12 cellular contexts compared by ENCODE assay signal in the genomic region with DNA sequence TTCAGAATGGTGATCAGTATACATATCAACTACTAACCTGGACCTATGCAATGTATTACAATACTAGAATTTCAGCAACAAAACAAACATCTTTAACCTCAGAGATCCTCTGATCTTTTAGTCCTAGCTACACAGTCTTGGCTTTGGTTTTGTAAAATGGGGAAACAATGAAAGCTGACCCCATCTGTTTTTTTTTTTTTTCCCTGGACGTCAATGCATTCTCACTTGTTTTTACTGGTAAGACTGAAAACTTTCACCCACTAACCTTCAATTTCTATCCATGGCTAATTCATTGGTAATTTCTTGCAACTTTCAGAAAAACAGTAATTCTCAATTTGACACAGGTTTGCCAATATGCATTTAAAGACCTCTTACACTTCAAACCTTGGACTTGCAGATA. TPM values are rescaled to one million over a fixed set of nuclear protein-coding genes. Genes with fewer than 3 reads are reported as not detected.
DNase-seq lines count a peak whose midpoint lies in the region; ATAC-seq and TF ChIP-seq lines count a peak whose summit lies in the region.
"Had no signal": no experiment of that assay in that cellular context is flagged by ENCODE, and none has a peak within 500 bp of the region (broad histone marks: within the 10 kb centered on the region; RNA-seq: fewer than 3 reads in every experiment).

No MANE protein-coding gene starts in this region.

- no peaks in the 10 kb centered on the region for H3K27me3 Mint-ChIP-seq in MCF 10A (ENCODE audit: insufficient read depth, unreplicated experiment)
- peaks cover 61% of the 10 kb centered on the region for H3K27me3 Mint-ChIP-seq in activated CD8-positive, alpha-beta T cell treated with anti-CD3 and anti-CD28 coated beads for 36 hours

- peak overlapping the region; percentile 93 for H3K4me2 ChIP-seq in smooth muscle cell

- H3K36me3 ChIP-seq in iPS-18a (ENCODE audit: control insufficient read depth, low read depth, low read length), result peaks cover 5% of the 10 kb centered on the region
- no peaks in the 10 kb centered on the region for H3K36me3 ChIP-seq in smooth muscle cell (ENCODE audit: low read depth)

- intact Hi-C loops in MCF 10A (cut with micrococcal nuclease), result no loop called here
- intact Hi-C loops in activated CD8-positive, alpha-beta T cell treated with anti-CD3 and anti-CD28 coated beads for 36 hours (cut with micrococcal nuclease), result no loop called here

- peaks cover 7% of the 10 kb centered on the region for H3F3A ChIP-seq in smooth muscle cell (ENCODE audit: low read depth)

- peak overlapping the region; percentile 80 for H3K4me3 Mint-ChIP-seq in MCF 10A (ENCODE audit: unreplicated experiment)
- H3K4me3 Mint-ChIP-seq in activated CD8-positive, alpha-beta T cell treated with anti-CD3 and anti-CD28 coated beads for 36 hours, result no peak overlapping the region
- H3K4me3 Mint-ChIP-seq: CD8-positive, alpha-beta T cell; stimulated activated effector memory CD8-positive, alpha-beta T cell treated with anti-CD3 and anti-CD28 coated beads, Interleukin-12 subunit alpha, Interleukin-12 subunit beta, amount 100 ng/mL, for 72 hours had no signal

- no peaks in the 10 kb centered on the region for H3K9me3 ChIP-seq in iPS-18a (ENCODE audit: control insufficient read depth, low read depth, low read length)
- no peaks in the 10 kb centered on the region for H3K9me3 ChIP-seq in smooth muscle cell (replicated peaks; ENCODE audit: low read depth)

- no peak for DNase-seq in HEK293T (ENCODE audit: extremely low spot score)
- no peak for DNase-seq in MCF 10A (ENCODE audit: unreplicated experiment)
- no peak for DNase-seq in smooth muscle cell (lab: John Stamatoyannopoulos, UW; ENCODE audit: unreplicated experiment)
- no peak for DNase-seq in activated CD8-positive, alpha-beta T cell treated with anti-CD3 and anti-CD28 coated beads for 36 hours
- no peak for DNase-seq in activated CD8-positive, alpha-beta memory T cell treated with anti-CD3 and anti-CD28 coated beads, Interleukin-2, amount 50 U/mL, for 4 hours
- DNase-seq in dermis blood vessel endothelial cell, result no peak
- DNase-seq: activated T-cell treated with anti-CD3 and anti-CD28 coated beads, Interleukin-2, amount 50 U/mL, for 1 hour; amygdala; CD8-positive, alpha-beta T cell had no signal

- H3K27me3 ChIP-seq in iPS-18a (ENCODE audit: control insufficient read depth, insufficient read depth, low read length) (peaks cover 11% of the 10 kb centered on the region), smooth muscle cell (ENCODE audit: low read depth) (no peaks in the 10 kb centered on the region)

- H3K4me1 Mint-ChIP-seq in MCF 10A (ENCODE audit: insufficient read depth, unreplicated experiment), result peaks cover 45% of the 10 kb centered on the region
- peaks cover 16% of the 10 kb centered on the region for H3K4me1 Mint-ChIP-seq in activated CD8-positive, alpha-beta T cell treated with anti-CD3 and anti-CD28 coated beads for 36 hours (ENCODE audit: low read depth)

- H3K4me1 ChIP-seq in iPS-18a (ENCODE audit: control insufficient read depth, low read depth, low read length) (peaks cover 20% of the 10 kb centered on the region), smooth muscle cell (ENCODE audit: low read depth) (peaks cover 15% of the 10 kb centered on the region)

- H3K9ac ChIP-seq in iPS-18a (ENCODE audit: low read length), result no peak overlapping the region
- H3K9ac ChIP-seq in smooth muscle cell (ENCODE audit: low read depth), result no peak overlapping the region

- H3K79me2 ChIP-seq in smooth muscle cell (ENCODE audit: low read depth), result peaks cover 59% of the 10 kb centered on the region

- no peak for ATAC-seq in activated CD8-positive, alpha-beta T cell treated with anti-CD3 and anti-CD28 coated beads for 36 hours
- no peak for ATAC-seq in GM21737 (IDR thresholded peaks at IDR 0.05; ENCODE audit: unreplicated experiment)
- ATAC-seq: CD8-positive, alpha-beta T cell; stimulated activated effector memory CD8-positive, alpha-beta T cell treated with anti-CD3 and anti-CD28 coated beads, Interleukin-12 subunit alpha, Interleukin-12 subunit beta, amount 100 ng/mL, for 72 hours had no signal

- H3K36me3 Mint-ChIP-seq in MCF 10A (ENCODE audit: insufficient read depth, unreplicated experiment), result no peaks in the 10 kb centered on the region
- no peaks in the 10 kb centered on the region for H3K36me3 Mint-ChIP-seq in activated CD8-positive, alpha-beta T cell treated with anti-CD3 and anti-CD28 coated beads for 36 hours (ENCODE audit: low read depth)
- H3K36me3 Mint-ChIP-seq: stimulated activated effector memory CD8-positive, alpha-beta T cell treated with anti-CD3 and anti-CD28 coated beads, Interleukin-12 subunit alpha, Interleukin-12 subunit beta, amount 100 ng/mL, for 72 hours had no signal

- H3K9me3 Mint-ChIP-seq in MCF 10A (ENCODE audit: unreplicated experiment), result no peaks in the 10 kb centered on the region
- H3K9me3 Mint-ChIP-seq in activated CD8-positive, alpha-beta T cell treated with anti-CD3 and anti-CD28 coated beads for 36 hours, result no peaks in the 10 kb centered on the region
- H3K9me3 Mint-ChIP-seq: CD8-positive, alpha-beta T cell; stimulated activated effector memory CD8-positive, alpha-beta T cell treated with anti-CD3 and anti-CD28 coated beads, Interleukin-12 subunit alpha, Interleukin-12 subunit beta, amount 100 ng/mL, for 72 hours had no signal

- no peak overlapping the region for H3K27ac Mint-ChIP-seq in MCF 10A (ENCODE audit: low read depth, unreplicated experiment)
- H3K27ac Mint-ChIP-seq in activated CD8-positive, alpha-beta T cell treated with anti-CD3 and anti-CD28 coated beads for 36 hours, result no peak overlapping the region
- H3K27ac Mint-ChIP-seq: CD8-positive, alpha-beta T cell; stimulated activated effector memory CD8-positive, alpha-beta T cell treated with anti-CD3 and anti-CD28 coated beads, Interleukin-12 subunit alpha, Interleukin-12 subunit beta, amount 100 ng/mL, for 72 hours had no signal

- CTCF ChIA-PET in HEK293T (lab: Yijun Ruan, JAX) (no interaction called here), MCF 10A (lab: Yijun Ruan, JAX) (interaction anchor here (0.6 kb wide), 2 partner anchors 104 to 170 kb away, joined by 3 read pairs; no protein-coding TSS in a partner anchor)
- CTCF ChIA-PET in activated CD8-positive, alpha-beta T cell treated with anti-CD3 and anti-CD28 coated beads for 36 hours (lab: Charles Lee), result no interaction called here

- no peak overlapping the region for H3K27ac ChIP-seq in iPS-18a (ENCODE audit: low read length)
- no peak overlapping the region for H3K27ac ChIP-seq in smooth muscle cell (ENCODE audit: low read depth)

- H2AFZ ChIP-seq in smooth muscle cell (ENCODE audit: low read depth), result no peak overlapping the region

- WGBS in smooth muscle cell (ENCODE audit: low lambda C conversion rate), result 85% methylated on average over 1 of the region's 1 CpG

- TF ChIP-seq CTCF in MCF 10A (IDR thresholded peaks at IDR 0.05; ENCODE audit: unreplicated experiment) (no peak), smooth muscle cell (IDR thresholded peaks at IDR 0.05; ENCODE audit: borderline replicate concordance, insufficient read depth, poor library complexity, severe bottlenecking) (no peak)
- no peak for TF ChIP-seq CTCF in activated CD8-positive, alpha-beta T cell treated with anti-CD3 and anti-CD28 coated beads for 36 hours (IDR thresholded peaks at IDR 0.05)

- BruUV-seq in MCF 10A (replicated peaks; lab: Mats Ljungman, UMichigan), result no TSS peak

- peak overlapping the region; percentile 80 for H3K4me3 ChIP-seq in iPS-18a (ENCODE audit: low read length)
- H3K4me3 ChIP-seq in smooth muscle cell, result peak overlapping the region; percentile 82

- peaks cover 43% of the 10 kb centered on the region for H4K20me1 ChIP-seq in smooth muscle cell (ENCODE audit: low read depth)

- POLR2A ChIA-PET in HEK293T (lab: Yijun Ruan, JAX) (no interaction called here), MCF 10A (lab: Yijun Ruan, JAX) (interaction anchor here (0.9 to 5.9 kb wide), 12 partner anchors 9 to 171 kb away, joined by 3 to 83 read pairs (median 4); a partner anchor contains a TSS)
- POLR2A ChIA-PET in activated CD8-positive, alpha-beta T cell treated with anti-CD3 and anti-CD28 coated beads for 36 hours (lab: Charles Lee), result no interaction called here

TF ChIP-seq in HEK293T, 16 proteins besides CTCF, POLR2A, EP300 and RAD21:
- TF ChIP-seq ZNF384 (IDR thresholded peaks at IDR 0.05), result 0 out of 2 replicates have a peak, but pooled peaks have one; percentile 8
- TF ChIP-seq ELF4 (IDR thresholded peaks at IDR 0.05), result no peak
- no peak for TF ChIP-seq LEF1 (IDR thresholded peaks at IDR 0.05; ENCODE audit: borderline replicate concordance)
- TF ChIP-seq CTBP1 (IDR thresholded peaks at IDR 0.05; ENCODE audit: borderline replicate concordance), result no peak

RNA-seq across cellular contexts. Expression of a gene that starts 3.0 kb away (rescaled TPM):
- total RNA-seq in MCF 10A (2022), result 24.1 and 33.5 TPM in 2 replicates
- total RNA-seq in smooth muscle cell, result 28.4 and 31.9 TPM in 2 replicates
- 10.4 and 15.9 TPM in 2 replicates for polyA plus RNA-seq in smooth muscle cell
- not detected for total RNA-seq in activated CD8-positive, alpha-beta T cell treated with anti-CD3 and anti-CD28 coated beads for 36 hours
- total RNA-seq in dermis blood vessel endothelial cell, result 48.2 and 52.4 TPM in 2 replicates

Comparison
In these comparisons a context has a peak if more than half of its experiments do, and no peak if none do; other contexts are left out.
1. RNA of a gene that starts 3.0 kb away (total RNA-seq): 48.2 to 52.4 TPM in dermis blood vessel endothelial cell, 28.4 to 31.9 TPM in smooth muscle cell and 24.1 to 33.5 TPM in MCF 10A; not detected in activated CD8-positive, alpha-beta T cell treated with anti-CD3 and anti-CD28 coated beads for 36 hours; every median in the first group is over 10 times any median in the second.